In the genomic region with DNA sequence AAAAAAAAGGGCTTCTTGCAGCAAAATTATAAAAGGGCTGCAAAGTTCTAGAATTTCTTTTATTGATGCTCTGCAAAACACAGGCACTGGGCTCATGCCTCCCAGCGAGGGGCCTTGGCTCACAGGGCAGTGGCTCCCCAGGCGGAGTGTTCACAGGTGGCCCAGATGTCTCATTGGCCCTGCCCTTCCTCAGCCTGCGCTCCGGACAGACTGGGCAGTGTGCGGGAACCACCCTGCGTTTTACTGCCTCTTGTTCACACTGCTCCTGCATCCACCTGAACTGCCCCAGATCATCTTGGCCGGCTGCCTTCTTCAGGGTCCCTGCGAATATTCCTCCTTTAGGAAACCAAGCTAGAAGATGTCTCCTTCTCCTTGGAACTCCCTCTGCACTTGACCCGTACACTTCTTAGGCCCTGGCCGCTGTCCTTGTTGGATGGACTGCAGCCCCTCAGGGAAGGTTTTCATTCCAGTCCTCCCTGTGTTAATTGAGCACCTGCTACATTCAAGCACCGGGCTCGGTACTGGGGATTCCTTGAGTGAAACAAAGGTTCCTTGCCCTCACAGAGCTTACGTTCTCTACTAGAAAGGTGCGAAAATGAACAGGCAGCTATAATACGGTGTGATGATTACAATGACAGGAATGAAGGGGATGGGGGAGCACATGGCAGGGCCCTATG, we compare ENCODE assay signal across 23 cellular contexts. TPM values are rescaled to one million over a fixed set of nuclear protein-coding genes. Genes with fewer than 3 reads are reported as not detected.
DNase-seq lines count a peak whose midpoint lies in the region; ATAC-seq and TF ChIP-seq lines count a peak whose summit lies in the region.
"Had no signal": no experiment of that assay in that cellular context is flagged by ENCODE, and none has a peak within 500 bp of the region (broad histone marks: within the 10 kb centered on the region; RNA-seq: fewer than 3 reads in every experiment).

No MANE protein-coding gene starts in this region.

- no peaks in the 10 kb centered on the region for H3K9me3 ChIP-seq in heart left ventricle
- no peaks in the 10 kb centered on the region for H3K9me3 ChIP-seq in BLaER1
- H3K9me3 ChIP-seq in Loucy (ENCODE audit: insufficient read depth, low read depth, low read length) = no peaks in the 10 kb centered on the region

- intact Hi-C loops in heart left ventricle (cut with DNase I) = no loop called here
- intact Hi-C loops in left ventricle myocardium superior (cut with micrococcal nuclease) = no loop called here
- intact Hi-C loops in posterior vena cava (cut with DNase I) = no loop called here

- H3K36me3 ChIP-seq in heart left ventricle (no peaks in the 10 kb centered on the region), BLaER1 (no peaks in the 10 kb centered on the region), Loucy (ENCODE audit: insufficient read depth, low read length) (no peaks in the 10 kb centered on the region)

- peaks cover 0 to 83% (median 26%) of the 10 kb centered on the region in 12 donors for H3K4me1 ChIP-seq in heart left ventricle
- peaks cover 99% of the 10 kb centered on the region for H3K4me1 ChIP-seq in BLaER1
- peaks cover 86% of the 10 kb centered on the region for H3K4me1 ChIP-seq in Loucy (ENCODE audit: insufficient read depth, low read length, poor library complexity, severe bottlenecking)

- H3K9ac ChIP-seq in BLaER1 = no peak overlapping the region; the same call in 1 of the 2 replicates
- H3K9ac ChIP-seq in Loucy (ENCODE audit: low read depth, low read length, poor library complexity, severe bottlenecking) = peak overlapping the region; percentile 66

- DNase-seq in heart left ventricle (no peak), left ventricle myocardium superior (no peak), posterior vena cava (ENCODE audit: low spot score) (peak; percentile 68), T-helper 9 cell (no peak)
- DNase-seq: Calu3; DND-41; Karpas-422; NCI-H1105; NCI-H1436 treated with DMSO at 0.1 percent for 48 hours; NCI-H1930; NCI-H2107; NCI-H446; NCI-H524 treated with DMSO at 0.1 percent for 48 hours; NCI-H774; NK-92 treated with Interleukin-12 subunit alpha and Interleukin-12 subunit beta, amount 100 ng/mL, for 24 hours; PC-9; SHP77 had no signal

- ATAC-seq in heart left ventricle = no peak
- no peak for ATAC-seq in left ventricle myocardium superior
- ATAC-seq in HG03442 (IDR thresholded peaks at IDR 0.05; ENCODE audit: unreplicated experiment) = no peak
- no peak for ATAC-seq in GM18861 (IDR thresholded peaks at IDR 0.05; ENCODE audit: unreplicated experiment)
- ATAC-seq: HCT116 had no signal

- H3K27me3 ChIP-seq in heart left ventricle = peaks cover 0 to 32% (median 0%) of the 10 kb centered on the region in 9 donors
- H3K27me3 ChIP-seq in BLaER1 = peaks cover 24% of the 10 kb centered on the region
- no peaks in the 10 kb centered on the region for H3K27me3 ChIP-seq in Loucy (ENCODE audit: insufficient read depth, low read length, poor library complexity, severe bottlenecking)

- H4K20me1 ChIP-seq in BLaER1 (peaks cover 47% of the 10 kb centered on the region), Loucy (ENCODE audit: insufficient read depth, low read length, poor library complexity, severe bottlenecking) (no peaks in the 10 kb centered on the region)

- H3K79me2 ChIP-seq in Loucy (ENCODE audit: insufficient read depth, low read length) = peaks cover 68% of the 10 kb centered on the region

- TF ChIP-seq CTCF in heart left ventricle (IDR thresholded peaks at IDR 0.05) (no peak), Loucy (conservative IDR thresholded peaks at IDR 0.05; ENCODE audit: low read length) (no peak)

- H3K27ac ChIP-seq in heart left ventricle = peak overlapping the region in 11 of 12 donors; percentile 58 to 97 (median 84)
- H3K27ac ChIP-seq in BLaER1 = peak overlapping the region; percentile 65
- H3K27ac ChIP-seq: 22Rv1, PC-9 had no signal

- no peaks in the 10 kb centered on the region for H3K9me2 ChIP-seq in Loucy (replicated peaks; ENCODE audit: low read depth, low read length)

- H2AFZ ChIP-seq in Loucy (ENCODE audit: low read length) = no peak overlapping the region
- H2AFZ ChIP-seq: PC-9 had no signal

- peaks cover 16% of the 10 kb centered on the region for H3F3A ChIP-seq in Loucy (ENCODE audit: low read depth)

- whole genome bisulfite sequencing in heart left ventricle, 4 donors = 63 to 84% (median 80%) methylated on average over 15 of the region's 15 CpGs

- peak overlapping the region; percentile 96 for H3K4me2 ChIP-seq in BLaER1
- peak overlapping the region; percentile 87 for H3K4me2 ChIP-seq in Loucy (ENCODE audit: low read depth, low read length, poor library complexity, severe bottlenecking)
- H3K4me2 ChIP-seq: PC-9 had no signal

- TF ChIP-seq POLR2A in heart left ventricle (IDR thresholded peaks at IDR 0.05) = no peak

- H3K4me3 ChIP-seq in heart left ventricle (no peak overlapping the region), BLaER1 (0 out of 2 replicates have a peak overlapping the region, but pooled peaks have one; percentile 46), Loucy (ENCODE audit: low read length, poor library complexity, severe bottlenecking) (peak overlapping the region; percentile 79)
- H3K4me3 ChIP-seq: PC-9 had no signal

RNA-seq across cellular contexts. Expression of gene TUBA8, which starts 4.5 kb away (rescaled TPM):
- 100 to 1,000 TPM in 4 of 9 donors, 10 to 100 TPM in 5; 56.3 to 183 (median 92.2) TPM for total RNA-seq in heart left ventricle
- polyA plus RNA-seq in heart left ventricle = 100 to 1,000 TPM in 1 of 2 donors, 10 to 100 TPM in 1; 44.1 to 338 TPM
- 298 TPM for total RNA-seq in left ventricle myocardium superior
- total RNA-seq in posterior vena cava = 1 to 10 TPM; 2.3 to 2.8 TPM

RNA-seq across cellular contexts. Expression of gene USP18, which starts 34.9 kb away (rescaled TPM):
- total RNA-seq in heart left ventricle = 1 to 10 TPM; 2.0 to 7.2 (median 3.4) TPM
- polyA plus RNA-seq in heart left ventricle = 1 to 10 TPM; 2.6 to 2.8 TPM
- 2.6 TPM for total RNA-seq in left ventricle myocardium superior
- 1 to 10 TPM; 5.9 to 8.1 TPM for total RNA-seq in posterior vena cava

RNA-seq across cellular contexts. Expression of gene PEX26, which starts 37.3 kb away (rescaled TPM):
- total RNA-seq in heart left ventricle (10 to 100 TPM; 15.8 to 27.3 (median 22.0) TPM), left ventricle myocardium superior (20.6 TPM), posterior vena cava (10 to 100 TPM; 25.5 to 28.5 TPM)
- polyA plus RNA-seq in heart left ventricle = 10 to 100 TPM; 11.7 to 21.9 TPM

Comparison
In these comparisons a context has a peak if more than half of its experiments do, and no peak if none do; other contexts are left out.
1. H3K4me3 ChIP-seq: peak in BLaER1 (single experiment) and Loucy (single experiment); none in heart left ventricle (0 of 12).
2. RNA of gene TUBA8, which starts 4.5 kb away (total RNA-seq): 298 TPM in left ventricle myocardium superior (single experiment) and 56.3 to 183 TPM in heart left ventricle; 2.3 to 2.8 TPM in posterior vena cava; every median in the first group is over 10 times any median in the second.